In genomic region chr6:71038966-71039365, GRCh38 we compare ENCODE assay signal across 18 cellular contexts.
DNase-seq lines count a peak whose midpoint lies in the region; ATAC-seq lines count a peak whose summit lies in the region.
"Had no signal": no experiment of that assay in that cellular context is flagged by ENCODE, and none has a peak within 500 bp of the region (broad histone marks: within the 10 kb centered on the region; RNA-seq: fewer than 3 reads in every experiment).

No MANE protein-coding gene starts in this region.

- intact Hi-C loops in sciatic nerve (cut with DNase I), result no loop called here

- DNase-seq in NCI-H748 (lab: John Stamatoyannopoulos, UW; ENCODE audit: unreplicated experiment) (peak; percentile 37), NCI-H748 treated with DMSO at 0.1 percent for 48 hours (lab: John Stamatoyannopoulos, UW) (no peak), NCI-H2107 (lab: John Stamatoyannopoulos, UW) (peak; percentile 62), NCI-H524 (lab: John Stamatoyannopoulos, UW) (peak; percentile 90 to 94), sciatic nerve (ENCODE audit: low spot score) (no peak), globus pallidus (ENCODE audit: low spot score) (no peak)
- DNase-seq: Calu3; H9; IMR-90; NCI-H1694 treated with DMSO at 0.1 percent for 48 hours; NCI-H2227 treated with DMSO at 0.1 percent for 48 hours; NK-92 treated with Interleukin-12 subunit alpha and Interleukin-12 subunit beta, amount 100 ng/mL, for 24 hours; OCI-M1; RPMI8226; SJCRH30 had no signal

- peak; percentile 36 for ATAC-seq in sciatic nerve
- ATAC-seq in HG02981 (IDR thresholded peaks at IDR 0.05; ENCODE audit: unreplicated experiment), result no peak
- no peak for ATAC-seq in HG03135 (IDR thresholded peaks at IDR 0.05; ENCODE audit: unreplicated experiment)
- ATAC-seq: A549 had no signal

Comparison
In these comparisons a context has a peak if more than half of its experiments do, and no peak if none do; other contexts are left out.
1. DNase-seq: peak in NCI-H748 (single experiment), NCI-H2107 (single experiment) and NCI-H524 (2 of 2); none in NCI-H748 treated with DMSO at 0.1 percent for 48 hours (single experiment), sciatic nerve (single experiment) and globus pallidus (single experiment).